ENCODE assay signal across 1 cellular context in the genomic region with DNA sequence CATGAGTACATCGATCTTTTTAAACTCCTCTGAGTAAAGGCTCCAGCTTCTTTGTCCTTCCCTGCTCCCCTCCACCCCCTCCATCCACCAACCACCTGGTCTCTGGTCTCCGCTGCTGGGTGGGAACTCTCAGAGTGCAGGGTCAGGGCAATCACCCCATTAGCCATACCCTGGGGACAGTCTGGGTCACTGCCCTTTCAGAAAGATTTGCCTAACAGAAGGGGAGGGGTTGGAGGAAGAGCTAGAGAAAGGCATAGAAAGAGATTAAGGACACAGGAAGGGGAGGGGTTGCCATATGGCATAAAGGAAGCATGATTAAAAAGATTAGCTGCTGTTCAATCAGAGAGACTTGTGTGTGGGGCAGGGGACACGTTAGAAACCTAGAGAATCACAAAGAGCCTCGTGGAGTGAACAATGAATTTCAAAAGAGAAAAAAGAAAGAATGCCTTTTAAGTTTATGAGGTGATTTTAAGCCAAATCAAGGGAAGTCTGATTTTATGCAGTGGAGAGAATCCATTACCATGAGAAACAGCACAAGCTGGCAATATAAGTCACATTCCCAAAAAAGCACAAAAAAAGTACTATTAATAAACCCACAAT.
TF ChIP-seq lines count a peak whose summit lies in the region.

No MANE protein-coding gene starts in this region.

TF ChIP-seq in HepG2, 621 proteins besides CTCF, POLR2A, EP300 and RAD21 (continued from another document):
- TF ChIP-seq, protein P1, sequence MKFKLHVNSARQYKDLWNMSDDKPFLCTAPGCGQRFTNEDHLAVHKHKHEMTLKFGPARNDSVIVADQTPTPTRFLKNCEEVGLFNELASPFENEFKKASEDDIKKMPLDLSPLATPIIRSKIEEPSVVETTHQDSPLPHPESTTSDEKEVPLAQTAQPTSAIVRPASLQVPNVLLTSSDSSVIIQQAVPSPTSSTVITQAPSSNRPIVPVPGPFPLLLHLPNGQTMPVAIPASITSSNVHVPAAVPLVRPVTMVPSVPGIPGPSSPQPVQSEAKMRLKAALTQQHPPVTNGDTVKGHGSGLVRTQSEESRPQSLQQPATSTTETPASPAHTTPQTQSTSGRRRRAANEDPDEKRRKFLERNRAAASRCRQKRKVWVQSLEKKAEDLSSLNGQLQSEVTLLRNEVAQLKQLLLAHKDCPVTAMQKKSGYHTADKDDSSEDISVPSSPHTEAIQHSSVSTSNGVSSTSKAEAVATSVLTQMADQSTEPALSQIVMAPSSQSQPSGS (CRISPR knock-in tag; IDR thresholded peaks at IDR 0.05) = no peak
- TF ChIP-seq ZNF138 (CRISPR knock-in tag; IDR thresholded peaks at IDR 0.05; ENCODE audit: low read depth) (no peak), PATZ1 (CRISPR knock-in tag; IDR thresholded peaks at IDR 0.05) (peak; percentile 25), HOXA7 (CRISPR knock-in tag; IDR thresholded peaks at IDR 0.05) (no peak)
TF ChIP-seq in HepG2: peak in this region for 55.
